25 cellular contexts compared by ENCODE assay signal in the genomic region with DNA sequence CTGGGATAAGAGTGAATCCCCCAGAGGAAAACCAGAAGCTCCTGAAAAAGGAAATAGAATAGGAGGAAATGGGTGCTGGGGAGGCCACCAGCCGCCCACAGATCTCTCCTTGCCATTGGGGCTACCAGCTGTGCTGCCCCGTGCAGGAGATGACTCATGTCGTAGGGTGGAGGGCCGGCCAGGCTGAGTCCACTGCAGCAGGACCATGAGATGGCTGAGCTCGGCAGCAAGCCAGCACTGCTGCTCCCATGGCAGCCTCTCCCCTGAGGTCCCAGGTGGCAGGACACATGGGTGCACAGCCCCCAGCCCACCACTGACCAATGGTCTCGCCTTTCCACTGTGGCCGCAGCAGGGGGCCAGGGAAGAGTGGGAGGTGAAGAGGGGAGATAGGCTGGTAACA.
DNase-seq lines count a peak whose midpoint lies in the region; ATAC-seq and TF ChIP-seq lines count a peak whose summit lies in the region.
"Had no signal": no experiment of that assay in that cellular context is flagged by ENCODE, and none has a peak within 500 bp of the region (broad histone marks: within the 10 kb centered on the region; RNA-seq: fewer than 3 reads in every experiment).

No MANE protein-coding gene starts in this region.

- H3K27ac ChIP-seq in angular gyrus (ENCODE audit: low read depth, low read length) (peak overlapping the region; percentile 73), lower lobe of right lung (no peak overlapping the region)
- H3K27ac ChIP-seq: cardiac muscle cell, sigmoid colon had no signal

- peak; percentile 49 for DNase-seq in A172 (ENCODE audit: low spot score)
- peak; percentile 25 for DNase-seq in H4 (ENCODE audit: low spot score)
- DNase-seq in lower lobe of right lung = peak; percentile 65
- DNase-seq in left colon = no peak
- DNase-seq: activated CD4-positive, alpha-beta T cell treated with anti-CD3 and anti-CD28 coated beads, Interleukin-2, amount 10 ng/mL, durations not matched to agents 24 days and 14 days; activated naive CD4-positive, alpha-beta T cell treated with anti-CD3 and anti-CD28 coated beads for 36 hours; AML-193; amniotic stem cell; DND-41; glutamatergic neuron; Karpas-422; NCI-H1092; NCI-H2029 treated with DMSO at 0.1 percent for 48 hours; NCI-H82; sigmoid colon; stimulated activated CD4-positive, alpha-beta T cell treated with anti-CD3 and anti-CD28 coated beads, Interleukin-15, amount 100 ng/mL, for 24 hours; T-helper 2 cell; trophoblast cell had no signal

- no peaks in the 10 kb centered on the region for H3K9me3 ChIP-seq in lower lobe of right lung
- H3K9me3 ChIP-seq: sigmoid colon had no signal

- H3K36me3 ChIP-seq in lower lobe of right lung = no peaks in the 10 kb centered on the region
- H3K36me3 ChIP-seq: cardiac muscle cell had no signal

- intact Hi-C loops in lower lobe of right lung (cut with DNase I) = no loop called here
- intact Hi-C loops in left colon (cut with DNase I, micrococcal nuclease) = no loop called here

- TF ChIP-seq CTCF in lower lobe of right lung (IDR thresholded peaks at IDR 0.05) = no peak

- ATAC-seq in lower lobe of right lung (peak in 1 of 2 donors; percentile 50), HG03457 (IDR thresholded peaks at IDR 0.05; ENCODE audit: unreplicated experiment) (no peak), HG02870 (IDR thresholded peaks at IDR 0.05; ENCODE audit: unreplicated experiment) (no peak), left colon (no peak), HG02623 (IDR thresholded peaks at IDR 0.05; ENCODE audit: unreplicated experiment) (no peak)
- ATAC-seq: SK-N-SH treated with all-trans-retinoic acid at 6 μM for 48 hours had no signal

- no peaks in the 10 kb centered on the region for H3K27me3 ChIP-seq in lower lobe of right lung (ENCODE audit: low read depth)
- H3K27me3 ChIP-seq: cardiac muscle cell, sigmoid colon had no signal

- no peaks in the 10 kb centered on the region for H3K4me1 ChIP-seq in lower lobe of right lung

- H3K4me3 ChIP-seq in lower lobe of right lung = no peak overlapping the region
- H3K4me3 ChIP-seq: cardiac muscle cell, lung, sigmoid colon had no signal

Comparison
In these comparisons a context has a peak if more than half of its experiments do, and no peak if none do; other contexts are left out.
1. DNase-seq: peak in A172 (single experiment), H4 (single experiment) and lower lobe of right lung (single experiment); none in left colon (0 of 2).